ENCODE assay signal across 1 cellular context in genomic region chr10:90658791-90659190, GRCh38.
TF ChIP-seq lines count a peak whose summit lies in the region.

No MANE protein-coding gene starts in this region.

TF ChIP-seq in SK-N-SH treated with all-trans-retinoic acid at 6 μM for 48 hours, 23 proteins besides CTCF, POLR2A, EP300 and RAD21 (continued from another document):
- no peak for TF ChIP-seq BACH2 (CRISPR knock-in tag; IDR thresholded peaks at IDR 0.05; ENCODE audit: borderline replicate concordance)
- TF ChIP-seq ZFP30 (CRISPR knock-in tag; IDR thresholded peaks at IDR 0.05): no peak
- no peak for TF ChIP-seq ZC3H10 (CRISPR knock-in tag; IDR thresholded peaks at IDR 0.05)
- TF ChIP-seq, protein P1, sequence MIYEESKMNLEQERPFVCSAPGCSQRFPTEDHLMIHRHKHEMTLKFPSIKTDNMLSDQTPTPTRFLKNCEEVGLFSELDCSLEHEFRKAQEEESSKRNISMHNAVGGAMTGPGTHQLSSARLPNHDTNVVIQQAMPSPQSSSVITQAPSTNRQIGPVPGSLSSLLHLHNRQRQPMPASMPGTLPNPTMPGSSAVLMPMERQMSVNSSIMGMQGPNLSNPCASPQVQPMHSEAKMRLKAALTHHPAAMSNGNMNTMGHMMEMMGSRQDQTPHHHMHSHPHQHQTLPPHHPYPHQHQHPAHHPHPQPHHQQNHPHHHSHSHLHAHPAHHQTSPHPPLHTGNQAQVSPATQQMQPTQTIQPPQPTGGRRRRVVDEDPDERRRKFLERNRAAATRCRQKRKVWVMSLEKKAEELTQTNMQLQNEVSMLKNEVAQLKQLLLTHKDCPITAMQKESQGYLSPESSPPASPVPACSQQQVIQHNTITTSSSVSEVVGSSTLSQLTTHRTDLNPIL (CRISPR knock-in tag; IDR thresholded peaks at IDR 0.05; ENCODE audit: low read depth): no peak
- no peak for TF ChIP-seq RARB (CRISPR knock-in tag; IDR thresholded peaks at IDR 0.05)
